In the genomic region with DNA sequence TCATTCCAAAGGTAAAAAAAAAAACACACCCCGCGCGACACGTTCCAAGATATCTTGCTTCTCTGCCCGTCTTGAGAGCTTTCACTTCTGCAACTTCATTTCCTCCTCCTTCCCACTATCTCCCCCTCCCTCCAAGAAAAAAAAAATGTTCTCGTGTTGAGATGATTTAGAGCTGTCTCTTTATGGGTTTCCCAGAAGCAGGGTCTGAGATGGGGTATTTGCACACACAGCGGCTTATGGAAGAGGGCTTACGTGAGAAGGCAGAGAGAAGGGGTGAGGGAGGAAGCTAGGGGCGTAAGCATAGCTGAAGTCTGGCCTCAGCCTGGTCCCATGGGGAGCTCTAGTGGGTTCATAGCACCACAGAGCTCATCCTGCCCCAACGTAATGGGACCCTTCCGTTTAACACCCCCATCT, we compare ENCODE assay signal across 9 cellular contexts. TPM values are rescaled to one million over a fixed set of nuclear protein-coding genes. Genes with fewer than 3 reads are reported as not detected.
DNase-seq lines count a peak whose midpoint lies in the region; ATAC-seq and TF ChIP-seq lines count a peak whose summit lies in the region.
"Had no signal": no experiment of that assay in that cellular context is flagged by ENCODE, and none has a peak within 500 bp of the region (broad histone marks: within the 10 kb centered on the region; RNA-seq: fewer than 3 reads in every experiment).

No MANE protein-coding gene starts in this region.

- H3K27me3 Mint-ChIP-seq in activated T-cell treated with anti-CD3 and anti-CD28 coated beads, Interleukin-2, amount 50 U/mL, for 4 hours (ENCODE audit: low read depth): no peaks in the 10 kb centered on the region
- peaks cover 8% of the 10 kb centered on the region for H3K27me3 Mint-ChIP-seq in nephron (ENCODE audit: low read depth)

- no peaks in the 10 kb centered on the region for H3K9me3 ChIP-seq in suprapubic skin

- peaks cover 79% of the 10 kb centered on the region for H3K36me3 ChIP-seq in suprapubic skin

- 68% methylated on average over 11 of the region's 11 CpGs for WGBS in suprapubic skin

- peak; percentile 43 for ATAC-seq in HG03108 (IDR thresholded peaks at IDR 0.05; ENCODE audit: unreplicated experiment)
- ATAC-seq in activated T-cell treated with anti-CD3 and anti-CD28 coated beads, Interleukin-2, amount 50 U/mL, for 4 hours: peak; percentile 65 to 66
- ATAC-seq in HG02588 (IDR thresholded peaks at IDR 0.05; ENCODE audit: unreplicated experiment): no peak

- no peaks in the 10 kb centered on the region for H3K9me3 Mint-ChIP-seq in activated T-cell treated with anti-CD3 and anti-CD28 coated beads, Interleukin-2, amount 50 U/mL, for 4 hours
- no peaks in the 10 kb centered on the region for H3K9me3 Mint-ChIP-seq in nephron

- no peak for TF ChIP-seq POLR2A in suprapubic skin (IDR thresholded peaks at IDR 0.05)

- no peaks in the 10 kb centered on the region for H3K4me1 ChIP-seq in suprapubic skin

- H3K27ac Mint-ChIP-seq in nephron: peak overlapping the region in 2 of 3 experiments; percentile 8 to 27

- TF ChIP-seq EP300 in suprapubic skin (IDR thresholded peaks at IDR 0.05): no peak

- H3K4me3 ChIP-seq in GM12865 (ENCODE audit: low read depth, low read length) (no peak overlapping the region), suprapubic skin (no peak overlapping the region)

- no peaks in the 10 kb centered on the region for H3K27me3 ChIP-seq in suprapubic skin

- H3K4me3 Mint-ChIP-seq in activated T-cell treated with anti-CD3 and anti-CD28 coated beads, Interleukin-2, amount 50 U/mL, for 4 hours: peak overlapping the region; percentile 82
- no peak overlapping the region for H3K4me3 Mint-ChIP-seq in nephron

- peaks cover 20% of the 10 kb centered on the region for H3K4me1 Mint-ChIP-seq in activated T-cell treated with anti-CD3 and anti-CD28 coated beads, Interleukin-2, amount 50 U/mL, for 4 hours (ENCODE audit: low read depth)
- peaks cover 5% of the 10 kb centered on the region for H3K4me1 Mint-ChIP-seq in nephron

- H3K36me3 Mint-ChIP-seq in activated T-cell treated with anti-CD3 and anti-CD28 coated beads, Interleukin-2, amount 50 U/mL, for 4 hours (ENCODE audit: insufficient read depth): peaks cover 11% of the 10 kb centered on the region
- H3K36me3 Mint-ChIP-seq in nephron (ENCODE audit: low read depth): peaks cover 39% of the 10 kb centered on the region

- DNase-seq in GM12865 (ENCODE audit: low read depth) (peak; percentile 40), caudate nucleus (lab: John Stamatoyannopoulos, UW) (no peak), suprapubic skin (ENCODE audit: low spot score in 2 of 2) (no peak), DMS53 (lab: John Stamatoyannopoulos, UW) (no peak)
- no peak for DNase-seq in activated T-cell treated with anti-CD3 and anti-CD28 coated beads, Interleukin-2, amount 50 U/mL, for 4 hours
- DNase-seq: NCI-H1436 treated with DMSO at 0.1 percent for 48 hours had no signal

- TF ChIP-seq CTCF in GM12865 (IDR thresholded peaks at IDR 0.05; ENCODE audit: insufficient read depth, low read depth, low read length, missing control alignments) (no peak), nephron (IDR thresholded peaks at IDR 0.05; ENCODE audit: unreplicated experiment in 3 of 3) (no peak), suprapubic skin (IDR thresholded peaks at IDR 0.05) (no peak)

- H3K27ac ChIP-seq in caudate nucleus (ENCODE audit: low read depth, low read length) (no peak overlapping the region), suprapubic skin (no peak overlapping the region)

RNA-seq across cellular contexts. Expression of gene USE1, which starts 31.3 kb away (rescaled TPM):
- total RNA-seq in activated T-cell treated with anti-CD3 and anti-CD28 coated beads, Interleukin-2, amount 50 U/mL, for 4 hours: 10 to 100 TPM; 35.9 to 47.3 (median 46.6) TPM
- total RNA-seq in suprapubic skin: 10 to 100 TPM; 17.3 to 25.2 (median 21.6) TPM

RNA-seq across cellular contexts. Expression of gene OCEL1, which starts 42.2 kb away (rescaled TPM):
- 1 to 10 TPM; 5.0 to 8.0 (median 5.4) TPM for total RNA-seq in activated T-cell treated with anti-CD3 and anti-CD28 coated beads, Interleukin-2, amount 50 U/mL, for 4 hours
- total RNA-seq in suprapubic skin: 1 to 10 TPM; 2.7 to 9.7 (median 4.8) TPM
